ENCODE assay signal across 16 cellular contexts in genomic region chr15:55248895-55249294, GRCh38. TPM values are rescaled to one million over a fixed set of nuclear protein-coding genes. Genes with fewer than 3 reads are reported as not detected.
A peak's percentile ranks its signal among the peaks of the same experiment; 100 is the strongest.
DNase-seq lines count a peak whose midpoint lies in the region; ATAC-seq and TF ChIP-seq lines count a peak whose summit lies in the region.
"Had no signal": no experiment of that assay in that cellular context is flagged by ENCODE, and none has a peak within 500 bp of the region (broad histone marks: within the 10 kb centered on the region; RNA-seq: fewer than 3 reads in every experiment).

No MANE protein-coding gene starts in this region.

- H3K27me3 ChIP-seq in colonic mucosa = no peaks in the 10 kb centered on the region
- no peaks in the 10 kb centered on the region for H3K27me3 ChIP-seq in spleen (replicated peaks in 1 of 7)

- no peak overlapping the region for H3K9ac ChIP-seq in colonic mucosa (ENCODE audit: low read depth in 2 of 2, low read length in 2 of 2)

- peaks cover 5% of the 10 kb centered on the region for H3K4me1 ChIP-seq in colonic mucosa
- H3K4me1 ChIP-seq in spleen = peaks cover 7 to 91% (median 46%) of the 10 kb centered on the region in 6 donors

- ATAC-seq in HG03460 (IDR thresholded peaks at IDR 0.05; ENCODE audit: unreplicated experiment) = no peak
- ATAC-seq: Panc1, Right ventricle myocardium inferior, SK-N-SH treated with all-trans-retinoic acid at 6 μM for 48 hours had no signal

- peak overlapping the region; percentile 1 for H3K27ac ChIP-seq in colonic mucosa
- peak overlapping the region in 6 of 8 donors; percentile 66 to 87 (median 82) for H3K27ac ChIP-seq in spleen

- WGBS in spleen, 5 donors = 65 to 80% (median 69%) methylated on average over 1 of the region's 1 CpG

- DNase-seq in NCI-H748 (lab: John Stamatoyannopoulos, UW; ENCODE audit: unreplicated experiment) = peak; percentile 17
- no peak for DNase-seq in NCI-H748 treated with DMSO at 0.1 percent for 48 hours (lab: John Stamatoyannopoulos, UW)
- DNase-seq in COR-L47 (lab: John Stamatoyannopoulos, UW) = peak; percentile 6
- DNase-seq in colonic mucosa = no peak
- no peak for DNase-seq in spleen
- no peak for DNase-seq in GM19240 (ENCODE audit: insufficient read length, low spot score)
- DNase-seq in HPDE6-E6E7 (ENCODE audit: extremely low spot score) = no peak
- DNase-seq: CD4-positive, CD25-positive, alpha-beta regulatory T cell; GOT3; NCI-H1930; NCI-H2171 treated with DMSO at 0.1 percent for 48 hours; NCI-H524 treated with DMSO at 0.1 percent for 48 hours had no signal

- H3K36me3 ChIP-seq in colonic mucosa = no peaks in the 10 kb centered on the region
- H3K36me3 ChIP-seq in spleen = peaks cover 0 to 18% (median 2%) of the 10 kb centered on the region in 6 donors

- intact Hi-C loops in colonic mucosa (cut with DNase I) (no loop called here), spleen (cut with DNase I; ENCODE audit: low total_unique reads) (no loop called here)

- no peak for TF ChIP-seq POLR2A in spleen (IDR thresholded peaks at IDR 0.05)

- H3K4me3 ChIP-seq in colonic mucosa = no peak overlapping the region
- no peak overlapping the region for H3K4me3 ChIP-seq in spleen

- no peaks in the 10 kb centered on the region for H3K9me3 ChIP-seq in colonic mucosa
- no peaks in the 10 kb centered on the region for H3K9me3 ChIP-seq in spleen

- no peak for TF ChIP-seq CTCF in colonic mucosa (IDR thresholded peaks at IDR 0.05)
- no peak for TF ChIP-seq CTCF in spleen (IDR thresholded peaks at IDR 0.05 in 8 of 11, conservative IDR thresholded peaks at IDR 0.05 in 3 of 11)

RNA-seq across cellular contexts. Expression of gene RAB27A, which starts 40.7 kb away (rescaled TPM):
- total RNA-seq in colonic mucosa (10 to 100 TPM; 46.0 to 69.6 TPM), spleen (10 to 100 TPM; 21.4 to 72.0 (median 44.5) TPM)
- 10 to 100 TPM in 2 of 3 donors, 1 to 10 TPM in 1; 9.4 to 15.1 (median 11.4) TPM for polyA plus RNA-seq in spleen

RNA-seq across cellular contexts. Expression of gene RSL24D1, which starts 52.2 kb away (rescaled TPM):
- 10 to 100 TPM; 42.3 to 52.4 TPM for total RNA-seq in colonic mucosa
- 10 to 100 TPM; 43.7 to 58.9 (median 54.5) TPM for total RNA-seq in spleen
- polyA plus RNA-seq in spleen = 100 to 1,000 TPM in 1 of 3 donors, 10 to 100 TPM in 2; 72.8 to 103 (median 78.8) TPM

Comparison
In these comparisons a context has a peak if more than half of its experiments do, and no peak if none do; other contexts are left out.
1. DNase-seq: peak in NCI-H748 (single experiment) and COR-L47 (single experiment); none in NCI-H748 treated with DMSO at 0.1 percent for 48 hours (single experiment), colonic mucosa (single experiment), spleen (single experiment), GM19240 (single experiment) and HPDE6-E6E7 (single experiment).